In genomic region chr4:127601029-127601428, GRCh38 we compare ENCODE assay signal across 13 cellular contexts. TPM values are rescaled to one million over a fixed set of nuclear protein-coding genes. Genes with fewer than 3 reads are reported as not detected.
DNase-seq lines count a peak whose midpoint lies in the region; ATAC-seq, FAIRE-seq and TF ChIP-seq lines count a peak whose summit lies in the region.
"Had no signal": no experiment of that assay in that cellular context is flagged by ENCODE, and none has a peak within 500 bp of the region (broad histone marks: within the 10 kb centered on the region; RNA-seq: fewer than 3 reads in every experiment).

No MANE protein-coding gene starts in this region.

- H3K27ac ChIP-seq in A549 (no peak overlapping the region), RWPE1 (no peak overlapping the region)
- H3K27ac ChIP-seq: tibial nerve had no signal

- 32% methylated on average over 1 of the region's 1 CpG for WGBS in A549 (ENCODE audit: missing lambda C conversion rate)

- no peak for TF ChIP-seq RAD21 in A549 (conservative IDR thresholded peaks at IDR 0.05 in 1 of 2, IDR thresholded peaks at IDR 0.05 in 1 of 2)

- CTCF ChIA-PET in A549 (lab: Yijun Ruan, JAX) (interaction anchor here (1.0 to 16.8 kb wide), 3 partner anchors 22 to 131 kb away, joined by 3 to 180 read pairs (median 4); partner anchors contain the start of gene SLC25A31), RWPE1 (lab: Yijun Ruan, JAX) (interaction anchor here (0.6 to 2.6 kb wide), 5 partner anchors 125 to 340 kb away, joined by 4 to 10 read pairs (median 5); no protein-coding TSS in a partner anchor)

- no peak for TF ChIP-seq POLR2A in A549 (IDR thresholded peaks at IDR 0.05; ENCODE audit: low read length)

- H3K9me3 ChIP-seq in A549 = no peaks in the 10 kb centered on the region
- H3K9me3 ChIP-seq: tibial nerve had no signal

- DNase-seq in A549 (ENCODE audit: low read depth in 1 of 2, low spot score in 1 of 2) = no peak
- DNase-seq in ELR (ENCODE audit: low read depth) = peak; percentile 47
- DNase-seq in RWPE1 (ENCODE audit: low spot score) = peak; percentile 18
- peak; percentile 42 for DNase-seq in fibroblast of mammary gland (ENCODE audit: low read depth)
- no peak for DNase-seq in LoVo (ENCODE audit: low spot score)
- no peak for DNase-seq in activated T-cell treated with anti-CD3 and anti-CD28 coated beads, Interleukin-2, amount 50 U/mL, for 24 hours
- DNase-seq: activated CD4-positive, alpha-beta T cell treated with anti-CD3 and anti-CD28 coated beads for 48 hours; NCI-H1417 treated with DMSO at 0.1 percent for 48 hours; RPMI8226 had no signal

- H3K4me3 ChIP-seq in A549 (no peak overlapping the region), fibroblast of mammary gland (ENCODE audit: control insufficient read depth, low read depth, low read length) (no peak overlapping the region)
- H3K4me3 ChIP-seq: tibial nerve had no signal

- H3K4me3 Mint-ChIP-seq in activated T-cell treated with anti-CD3 and anti-CD28 coated beads, Interleukin-2, amount 50 U/mL, for 24 hours = no peak overlapping the region
- H3K4me3 Mint-ChIP-seq: activated naive CD4-positive, alpha-beta T cell treated with anti-CD3 and anti-CD28 coated beads, Interleukin-2, amount 50 U/mL, for 24 hours had no signal

- no peaks in the 10 kb centered on the region for H3K36me3 Mint-ChIP-seq in activated T-cell treated with anti-CD3 and anti-CD28 coated beads, Interleukin-2, amount 50 U/mL, for 24 hours (ENCODE audit: low read depth)
- H3K36me3 Mint-ChIP-seq: activated naive CD4-positive, alpha-beta T cell treated with anti-CD3 and anti-CD28 coated beads, Interleukin-2, amount 50 U/mL, for 24 hours had no signal

- H3K27me3 Mint-ChIP-seq in activated T-cell treated with anti-CD3 and anti-CD28 coated beads, Interleukin-2, amount 50 U/mL, for 24 hours = peaks cover 12% of the 10 kb centered on the region

- ATAC-seq in A549 (no peak), HG02981 (IDR thresholded peaks at IDR 0.05; ENCODE audit: unreplicated experiment) (no peak), HG02798 (IDR thresholded peaks at IDR 0.05; ENCODE audit: poor library complexity, unreplicated experiment) (no peak)

- H3K4me2 ChIP-seq in A549 = no peak overlapping the region

- H3K4me1 Mint-ChIP-seq in activated T-cell treated with anti-CD3 and anti-CD28 coated beads, Interleukin-2, amount 50 U/mL, for 24 hours (ENCODE audit: low read depth) = no peaks in the 10 kb centered on the region
- H3K4me1 Mint-ChIP-seq: activated naive CD4-positive, alpha-beta T cell treated with anti-CD3 and anti-CD28 coated beads, Interleukin-2, amount 50 U/mL, for 24 hours had no signal

- TF ChIP-seq CTCF in A549 (IDR thresholded peaks at IDR 0.05) (peak; percentile 27; the same call in 2 of the 3 replicates), RWPE1 (conservative IDR thresholded peaks at IDR 0.05; ENCODE audit: low read depth) (no peak; the same call in 1 of the 2 replicates), fibroblast of mammary gland (conservative IDR thresholded peaks at IDR 0.05; ENCODE audit: control insufficient read depth, insufficient read depth, low read depth, low read length) (peak; percentile 44)

- no peaks in the 10 kb centered on the region for H3K4me1 ChIP-seq in A549
- H3K4me1 ChIP-seq: tibial nerve had no signal

- no peak overlapping the region for H3K27ac Mint-ChIP-seq in activated T-cell treated with anti-CD3 and anti-CD28 coated beads, Interleukin-2, amount 50 U/mL, for 24 hours
- H3K27ac Mint-ChIP-seq: activated naive CD4-positive, alpha-beta T cell treated with anti-CD3 and anti-CD28 coated beads, Interleukin-2, amount 50 U/mL, for 24 hours had no signal

- TF ChIP-seq EP300 in A549 (IDR thresholded peaks at IDR 0.05) = no peak

- POLR2A ChIA-PET in A549 (lab: Yijun Ruan, JAX) (no interaction called here), RWPE1 (lab: Yijun Ruan, JAX; ENCODE audit: low non-redundant PET) (no interaction called here)

- no peaks in the 10 kb centered on the region for H3K9me3 Mint-ChIP-seq in activated T-cell treated with anti-CD3 and anti-CD28 coated beads, Interleukin-2, amount 50 U/mL, for 24 hours
- H3K9me3 Mint-ChIP-seq: activated naive CD4-positive, alpha-beta T cell treated with anti-CD3 and anti-CD28 coated beads, Interleukin-2, amount 50 U/mL, for 24 hours had no signal

- no peak for FAIRE-seq in A549 (lab: Jason Lieb, UNC)

TF ChIP-seq in A549, 52 proteins besides CTCF, POLR2A, EP300 and RAD21:
- TF ChIP-seq HEYL (CRISPR knock-in tag; IDR thresholded peaks at IDR 0.05) = no peak

RNA-seq across cellular contexts. Expression of gene INTU, which starts 31.7 kb away (rescaled TPM):
- polyA plus RNA-seq in A549 (2011; rRNA removed) (4.7 TPM in 2 replicates), A549 (2017; fragmentation: RNase III; extraction: RNeasy Plus Mini Kit Qiagen cat#74134 plus additional on column Dnase treatment) (1.2 to 1.8 TPM (median 1.5 TPM) in 3 replicates)
- 0.52 and 0.53 TPM in 2 replicates for polyA plus RNA-seq in A549 (2012; cell fraction: cytosol; rRNA removed)
- polyA plus RNA-seq in A549 (2012; cell fraction: nucleus; rRNA removed) = 1.2 and 2.0 TPM in 2 replicates
- 4.3 and 4.8 TPM in 2 replicates for polyA minus RNA-seq in A549 (2011; rRNA and poly(A)+ RNA removed)

Comparison
In these comparisons a context has a peak if more than half of its experiments do, and no peak if none do; other contexts are left out.
1. DNase-seq: peak in ELR (single experiment), RWPE1 (single experiment) and fibroblast of mammary gland (single experiment); none in A549 (0 of 2), LoVo (single experiment) and activated T-cell treated with anti-CD3 and anti-CD28 coated beads, Interleukin-2, amount 50 U/mL, for 24 hours (single experiment).